ENCODE assay signal across 18 cellular contexts in genomic region chr19:10137751-10138682, GRCh38. TPM values are rescaled to one million over a fixed set of nuclear protein-coding genes. Genes with fewer than 3 reads are reported as not detected.
A peak's percentile ranks its signal among the peaks of the same experiment; 100 is the strongest.
DNase-seq lines count a peak whose midpoint lies in the region; ATAC-seq, FAIRE-seq and TF ChIP-seq lines count a peak whose summit lies in the region.
"Had no signal": no experiment of that assay in that cellular context is flagged by ENCODE, and none has a peak within 500 bp of the region (broad histone marks: within the 10 kb centered on the region; RNA-seq: fewer than 3 reads in every experiment).

No MANE protein-coding gene starts in this region.

- peaks cover 77% of the 10 kb centered on the region for H3K36me3 Mint-ChIP-seq in activated CD8-positive, alpha-beta T cell treated with anti-CD3 and anti-CD28 coated beads, Interleukin-2, amount 10 ng/mL, durations not matched to agents 7 days and 5 days (ENCODE audit: low read depth)
- H3K36me3 Mint-ChIP-seq in activated CD4-positive, alpha-beta T cell treated with anti-CD3 and anti-CD28 coated beads, Interleukin-2, amount 10 ng/mL, durations not matched to agents 7 days and 5 days (ENCODE audit: low read depth) = peaks cover 58% of the 10 kb centered on the region

- H3K4me1 Mint-ChIP-seq in activated CD8-positive, alpha-beta T cell treated with anti-CD3 and anti-CD28 coated beads, Interleukin-2, amount 10 ng/mL, durations not matched to agents 7 days and 5 days (ENCODE audit: low read depth) = peaks cover 16% of the 10 kb centered on the region
- peaks cover 14% of the 10 kb centered on the region for H3K4me1 Mint-ChIP-seq in activated CD4-positive, alpha-beta T cell treated with anti-CD3 and anti-CD28 coated beads, Interleukin-2, amount 10 ng/mL, durations not matched to agents 7 days and 5 days
- H3K4me1 Mint-ChIP-seq: B cell, brain had no signal

- DNase-seq in D721Med (ENCODE audit: insufficient read length, low spot score) (peak; percentile 8), frontal cortex (ENCODE audit: low spot score in 2 of 2) (peak; percentile 56 to 67), posterior cingulate gyrus (peak in 9 of 10 donors; percentile 41 to 95 (median 55)), NCI-H146 (lab: John Stamatoyannopoulos, UW) (no peak)
- no peak for DNase-seq in activated CD8-positive, alpha-beta T cell treated with anti-CD3 and anti-CD28 coated beads, Interleukin-2, amount 10 ng/mL, durations not matched to agents 7 days and 5 days
- DNase-seq in activated CD4-positive, alpha-beta T cell treated with anti-CD3 and anti-CD28 coated beads, Interleukin-2, amount 10 ng/mL, durations not matched to agents 7 days and 5 days = no peak
- DNase-seq: activated CD4-positive, alpha-beta T cell treated with anti-CD3 and anti-CD28 coated beads, Interleukin-2, amount 50 U/mL, for 4 hours; activated T-cell treated with anti-CD3 and anti-CD28 coated beads for 4 hours; dermis blood vessel endothelial cell; gastrocnemius medialis; left lung; NCI-H187; NK-92 treated with Interleukin-12 subunit alpha and Interleukin-12 subunit beta, amount 100 ng/mL, for 24 hours; stimulated activated CD4-positive, alpha-beta T cell treated with anti-CD3 and anti-CD28 coated beads, Interleukin-2, amount 100 ng/mL, for 48 hours had no signal

- H3K4me3 Mint-ChIP-seq in activated CD8-positive, alpha-beta T cell treated with anti-CD3 and anti-CD28 coated beads, Interleukin-2, amount 10 ng/mL, durations not matched to agents 7 days and 5 days = no peak overlapping the region
- no peak overlapping the region for H3K4me3 Mint-ChIP-seq in activated CD4-positive, alpha-beta T cell treated with anti-CD3 and anti-CD28 coated beads, Interleukin-2, amount 10 ng/mL, durations not matched to agents 7 days and 5 days
- H3K4me3 Mint-ChIP-seq: activated naive CD4-positive, alpha-beta T cell treated with anti-CD3 and anti-CD28 coated beads, Interleukin-2, amount 50 U/mL, for 24 hours; B cell; brain had no signal

- no peak for TF ChIP-seq CTCF in D721Med (IDR thresholded peaks at IDR 0.05; ENCODE audit: insufficient read depth, missing control alignments)

- no peak overlapping the region for H3K27ac Mint-ChIP-seq in activated CD8-positive, alpha-beta T cell treated with anti-CD3 and anti-CD28 coated beads, Interleukin-2, amount 10 ng/mL, durations not matched to agents 7 days and 5 days
- no peak overlapping the region for H3K27ac Mint-ChIP-seq in activated CD4-positive, alpha-beta T cell treated with anti-CD3 and anti-CD28 coated beads, Interleukin-2, amount 10 ng/mL, durations not matched to agents 7 days and 5 days
- H3K27ac Mint-ChIP-seq: activated naive CD4-positive, alpha-beta T cell treated with anti-CD3 and anti-CD28 coated beads, Interleukin-2, amount 50 U/mL, for 24 hours; brain had no signal

- FAIRE-seq in D721Med (lab: Jason Lieb, UNC) (no peak), frontal cortex (lab: Jason Lieb, UNC) (no peak)

- no peaks in the 10 kb centered on the region for H3K9me3 Mint-ChIP-seq in activated CD8-positive, alpha-beta T cell treated with anti-CD3 and anti-CD28 coated beads, Interleukin-2, amount 10 ng/mL, durations not matched to agents 7 days and 5 days (ENCODE audit: insufficient read depth)
- H3K9me3 Mint-ChIP-seq in activated CD4-positive, alpha-beta T cell treated with anti-CD3 and anti-CD28 coated beads, Interleukin-2, amount 10 ng/mL, durations not matched to agents 7 days and 5 days = no peaks in the 10 kb centered on the region
- H3K9me3 Mint-ChIP-seq: activated naive CD4-positive, alpha-beta T cell treated with anti-CD3 and anti-CD28 coated beads, Interleukin-2, amount 50 U/mL, for 24 hours; brain had no signal

- intact Hi-C loops in posterior cingulate gyrus (cut with DNase I) = no loop called here

- CTCF ChIA-PET in activated CD8-positive, alpha-beta T cell treated with anti-CD3 and anti-CD28 coated beads, Interleukin-2, amount 10 ng/mL, durations not matched to agents 7 days and 5 days (lab: Charles Lee) = no interaction called here
- CTCF ChIA-PET in activated CD4-positive, alpha-beta T cell treated with anti-CD3 and anti-CD28 coated beads, Interleukin-2, amount 10 ng/mL, durations not matched to agents 7 days and 5 days (lab: Charles Lee) = interaction anchor here (0.7 to 1.4 kb wide), 3 partner anchors 18 to 278 kb away, joined by 3 read pairs; no protein-coding TSS in a partner anchor

- POLR2A ChIA-PET in activated CD8-positive, alpha-beta T cell treated with anti-CD3 and anti-CD28 coated beads, Interleukin-2, amount 10 ng/mL, durations not matched to agents 7 days and 5 days (lab: Charles Lee) = interaction anchor here (1.3 kb wide), 1 partner anchor 56 kb away, joined by 5 read pairs; no protein-coding TSS in a partner anchor
- POLR2A ChIA-PET in activated CD4-positive, alpha-beta T cell treated with anti-CD3 and anti-CD28 coated beads, Interleukin-2, amount 10 ng/mL, durations not matched to agents 7 days and 5 days (lab: Charles Lee) = no interaction called here

- no peaks in the 10 kb centered on the region for H3K27me3 Mint-ChIP-seq in activated CD8-positive, alpha-beta T cell treated with anti-CD3 and anti-CD28 coated beads, Interleukin-2, amount 10 ng/mL, durations not matched to agents 7 days and 5 days (ENCODE audit: low read depth)
- H3K27me3 Mint-ChIP-seq in activated CD4-positive, alpha-beta T cell treated with anti-CD3 and anti-CD28 coated beads, Interleukin-2, amount 10 ng/mL, durations not matched to agents 7 days and 5 days = no peaks in the 10 kb centered on the region
- H3K27me3 Mint-ChIP-seq: activated naive CD4-positive, alpha-beta T cell treated with anti-CD3 and anti-CD28 coated beads, Interleukin-2, amount 50 U/mL, for 24 hours; B cell; brain had no signal

- ATAC-seq in SK-N-SH treated with all-trans-retinoic acid at 6 μM for 48 hours = peak; percentile 19; the same call in 2 of the 3 replicates
- no peak for ATAC-seq in activated CD8-positive, alpha-beta T cell treated with anti-CD3 and anti-CD28 coated beads, Interleukin-2, amount 10 ng/mL, durations not matched to agents 7 days and 5 days
- ATAC-seq: gastrocnemius medialis, left lung had no signal

TF ChIP-seq in SK-N-SH treated with all-trans-retinoic acid at 6 μM for 48 hours, 23 proteins besides CTCF, POLR2A, EP300 and RAD21 (continues in another document):
- TF ChIP-seq ZFP3 (CRISPR knock-in tag; IDR thresholded peaks at IDR 0.05) (no peak), TCF4 (CRISPR knock-in tag; IDR thresholded peaks at IDR 0.05; ENCODE audit: borderline replicate concordance) (no peak), CREB5 (CRISPR knock-in tag; IDR thresholded peaks at IDR 0.05; ENCODE audit: low read depth) (no peak)

RNA-seq across cellular contexts. Expression of gene EIF3G, which starts 18.3 kb away (rescaled TPM):
- 108 TPM for total RNA-seq in frontal cortex
- 100 to 1,000 TPM; 229 to 241 TPM for total RNA-seq in activated CD8-positive, alpha-beta T cell treated with anti-CD3 and anti-CD28 coated beads, Interleukin-2, amount 10 ng/mL, durations not matched to agents 7 days and 5 days
- 100 to 1,000 TPM; 228 to 230 TPM for total RNA-seq in activated CD4-positive, alpha-beta T cell treated with anti-CD3 and anti-CD28 coated beads, Interleukin-2, amount 10 ng/mL, durations not matched to agents 7 days and 5 days

RNA-seq across cellular contexts. Expression of gene P2RY11, which starts 26.5 kb away (rescaled TPM):
- 4.1 TPM for total RNA-seq in frontal cortex
- total RNA-seq in activated CD8-positive, alpha-beta T cell treated with anti-CD3 and anti-CD28 coated beads, Interleukin-2, amount 10 ng/mL, durations not matched to agents 7 days and 5 days = 10 to 100 TPM; 50.4 to 53.6 TPM
- total RNA-seq in activated CD4-positive, alpha-beta T cell treated with anti-CD3 and anti-CD28 coated beads, Interleukin-2, amount 10 ng/mL, durations not matched to agents 7 days and 5 days = 10 to 100 TPM; 39.1 to 43.1 TPM

RNA-seq across cellular contexts. Expression of gene PPAN, which starts 31.9 kb away (rescaled TPM):
- total RNA-seq in frontal cortex = 15.1 TPM
- 100 to 1,000 TPM; 107 to 121 TPM for total RNA-seq in activated CD8-positive, alpha-beta T cell treated with anti-CD3 and anti-CD28 coated beads, Interleukin-2, amount 10 ng/mL, durations not matched to agents 7 days and 5 days
- 10 to 100 TPM; 77.8 to 77.9 TPM for total RNA-seq in activated CD4-positive, alpha-beta T cell treated with anti-CD3 and anti-CD28 coated beads, Interleukin-2, amount 10 ng/mL, durations not matched to agents 7 days and 5 days

RNA-seq across cellular contexts. Expression of gene ANGPTL6, which starts 35.5 kb away (rescaled TPM):
- total RNA-seq in frontal cortex = not detected
- total RNA-seq in activated CD8-positive, alpha-beta T cell treated with anti-CD3 and anti-CD28 coated beads, Interleukin-2, amount 10 ng/mL, durations not matched to agents 7 days and 5 days = 1 to 10 TPM; 3.7 to 3.9 TPM
- 1 to 10 TPM in 1 of 2 experiments, under 1 TPM in 1; 0.99 to 1.3 TPM for total RNA-seq in activated CD4-positive, alpha-beta T cell treated with anti-CD3 and anti-CD28 coated beads, Interleukin-2, amount 10 ng/mL, durations not matched to agents 7 days and 5 days

RNA-seq across cellular contexts. Expression of gene SHFL, which starts 51.9 kb away (rescaled TPM):
- 3.3 TPM for total RNA-seq in frontal cortex
- 10 to 100 TPM; 81.2 to 89.5 TPM for total RNA-seq in activated CD8-positive, alpha-beta T cell treated with anti-CD3 and anti-CD28 coated beads, Interleukin-2, amount 10 ng/mL, durations not matched to agents 7 days and 5 days
- total RNA-seq in activated CD4-positive, alpha-beta T cell treated with anti-CD3 and anti-CD28 coated beads, Interleukin-2, amount 10 ng/mL, durations not matched to agents 7 days and 5 days = 100 to 1,000 TPM; 100 to 108 TPM

Comparison
In these comparisons a context has a peak if more than half of its experiments do, and no peak if none do; other contexts are left out.
1. DNase-seq: peak in D721Med (single experiment), frontal cortex (2 of 2) and posterior cingulate gyrus (9 of 10); none in activated CD8-positive, alpha-beta T cell treated with anti-CD3 and anti-CD28 coated beads, Interleukin-2, amount 10 ng/mL, durations not matched to agents 7 days and 5 days (single experiment), NCI-H146 (single experiment) and activated CD4-positive, alpha-beta T cell treated with anti-CD3 and anti-CD28 coated beads, Interleukin-2, amount 10 ng/mL, durations not matched to agents 7 days and 5 days (single experiment).